Comparison of ENCODE assay signal across 20 cellular contexts in the genomic region with DNA sequence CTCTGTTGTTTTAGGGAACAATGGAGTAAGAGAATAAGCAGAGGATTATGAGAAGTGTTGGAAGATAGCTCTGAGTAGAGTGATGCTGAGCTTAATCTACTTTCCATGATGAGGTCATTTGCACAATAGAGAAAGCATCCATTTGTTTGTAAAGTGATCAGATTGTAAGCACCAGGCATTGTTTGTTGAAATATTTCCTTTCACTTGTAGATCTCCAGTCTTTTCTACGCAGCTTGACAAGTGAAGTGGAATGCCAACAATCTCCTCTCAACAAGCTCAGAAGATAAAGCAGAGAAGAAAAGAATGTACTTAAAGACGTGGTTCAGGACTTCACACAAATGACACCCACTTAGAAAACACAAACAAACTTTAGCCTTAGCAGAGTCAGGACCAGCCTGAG.
DNase-seq lines count a peak whose midpoint lies in the region; ATAC-seq and TF ChIP-seq lines count a peak whose summit lies in the region.
"Had no signal": no experiment of that assay in that cellular context is flagged by ENCODE, and none has a peak within 500 bp of the region (broad histone marks: within the 10 kb centered on the region; RNA-seq: fewer than 3 reads in every experiment).

No MANE protein-coding gene starts in this region.

- H3K4me3 Mint-ChIP-seq in type B pancreatic cell: peak overlapping the region; percentile 15
- H3K4me3 Mint-ChIP-seq: B cell; mesothelial cell of epicardium; natural killer cell treated with Interleukin-12 subunit alpha and Interleukin-12 subunit beta and Interleukin-15 and Interleukin-18, amount 100 ng/mL, for 72 hours had no signal

- no peak for ATAC-seq in HG02759 (IDR thresholded peaks at IDR 0.05; ENCODE audit: unreplicated experiment)
- ATAC-seq: natural killer cell treated with Interleukin-12 subunit alpha and Interleukin-12 subunit beta and Interleukin-15 and Interleukin-18, amount 100 ng/mL, for 72 hours had no signal

- H3K9me3 Mint-ChIP-seq in type B pancreatic cell: no peaks in the 10 kb centered on the region
- H3K9me3 Mint-ChIP-seq: mesothelial cell of epicardium; natural killer cell treated with Interleukin-12 subunit alpha and Interleukin-12 subunit beta and Interleukin-15 and Interleukin-18, amount 100 ng/mL, for 72 hours had no signal

- DNase-seq in NCI-H345 treated with DMSO at 0.1 percent for 48 hours (lab: John Stamatoyannopoulos, UW; ENCODE audit: unreplicated experiment) (peak; percentile 20), NCI-H345 (lab: John Stamatoyannopoulos, UW) (no peak), brain microvascular endothelial cell (peak; percentile 21), iPS-NIHi7 (ENCODE audit: extremely low spot score) (peak; percentile 44), type B pancreatic cell (ENCODE audit: extremely low spot score, unreplicated experiment) (no peak), AG20443 (ENCODE audit: low spot score) (no peak), tibial artery (no peak)
- DNase-seq: 8988T; activated effector memory CD4-positive, alpha-beta T cell treated with Interleukin-2 at 50 U/mL for 16 hours; dorsolateral prefrontal cortex; foreskin fibroblast; NCI-H187; NCI-H446 treated with DMSO at 0.1 percent for 48 hours; T-helper 2 cell had no signal

- H3K4me3 ChIP-seq in brain microvascular endothelial cell (ENCODE audit: low read depth, low read length) (no peak overlapping the region), tibial artery (no peak overlapping the region)
- H3K4me3 ChIP-seq: dorsolateral prefrontal cortex, right atrium auricular region, SK-N-MC had no signal

- no peaks in the 10 kb centered on the region for H3K27me3 Mint-ChIP-seq in type B pancreatic cell
- H3K27me3 Mint-ChIP-seq: B cell; natural killer cell treated with Interleukin-12 subunit alpha and Interleukin-12 subunit beta and Interleukin-15 and Interleukin-18, amount 100 ng/mL, for 72 hours had no signal

- intact Hi-C loops in tibial artery (cut with DNase I; ENCODE audit: low total_unique reads): no loop called here

- peaks cover 24% of the 10 kb centered on the region for H3K4me1 Mint-ChIP-seq in type B pancreatic cell (ENCODE audit: unreplicated experiment)

- no peak overlapping the region for H3K27ac ChIP-seq in brain microvascular endothelial cell
- no peak overlapping the region for H3K27ac ChIP-seq in tibial artery
- H3K27ac ChIP-seq: dorsolateral prefrontal cortex, right atrium auricular region, SK-N-MC had no signal

- no peaks in the 10 kb centered on the region for H3K4me1 ChIP-seq in tibial artery
- H3K4me1 ChIP-seq: right atrium auricular region had no signal

- no peaks in the 10 kb centered on the region for H3K9me3 ChIP-seq in tibial artery
- H3K9me3 ChIP-seq: right atrium auricular region had no signal

- H3K27ac Mint-ChIP-seq in type B pancreatic cell: peak overlapping the region; percentile 23
- H3K27ac Mint-ChIP-seq: B cell; mesothelial cell of epicardium; natural killer cell treated with Interleukin-12 subunit alpha and Interleukin-12 subunit beta and Interleukin-15 and Interleukin-18, amount 100 ng/mL, for 72 hours had no signal

- TF ChIP-seq CTCF in brain microvascular endothelial cell (IDR thresholded peaks at IDR 0.05; ENCODE audit: low read depth, low read length, missing control alignments): no peak
- TF ChIP-seq CTCF in type B pancreatic cell (conservative IDR thresholded peaks at IDR 0.05): no peak
- no peak for TF ChIP-seq CTCF in tibial artery (IDR thresholded peaks at IDR 0.05)

- H3K27me3 ChIP-seq in brain microvascular endothelial cell (replicated peaks) (no peaks in the 10 kb centered on the region), tibial artery (no peaks in the 10 kb centered on the region)
- H3K27me3 ChIP-seq: dorsolateral prefrontal cortex, right atrium auricular region had no signal

- no peaks in the 10 kb centered on the region for H3K36me3 Mint-ChIP-seq in type B pancreatic cell
- H3K36me3 Mint-ChIP-seq: mesothelial cell of epicardium; natural killer cell treated with Interleukin-12 subunit alpha and Interleukin-12 subunit beta and Interleukin-15 and Interleukin-18, amount 100 ng/mL, for 72 hours had no signal

- H3K36me3 ChIP-seq in brain microvascular endothelial cell (replicated peaks) (no peaks in the 10 kb centered on the region), tibial artery (no peaks in the 10 kb centered on the region)
- H3K36me3 ChIP-seq: right atrium auricular region had no signal

- in situ Hi-C loops in brain microvascular endothelial cell (cut with HindIII; ENCODE audit: low pct_ligation_motif_present, low sequenced_read_pairs): no loop called here

Comparison
In these comparisons a context has a peak if more than half of its experiments do, and no peak if none do; other contexts are left out.
1. DNase-seq: peak in NCI-H345 treated with DMSO at 0.1 percent for 48 hours (single experiment), brain microvascular endothelial cell (single experiment) and iPS-NIHi7 (single experiment); none in NCI-H345 (single experiment), type B pancreatic cell (single experiment), AG20443 (single experiment) and tibial artery (0 of 2).